Comparison of ENCODE assay signal across 9 cellular contexts in the genomic region with DNA sequence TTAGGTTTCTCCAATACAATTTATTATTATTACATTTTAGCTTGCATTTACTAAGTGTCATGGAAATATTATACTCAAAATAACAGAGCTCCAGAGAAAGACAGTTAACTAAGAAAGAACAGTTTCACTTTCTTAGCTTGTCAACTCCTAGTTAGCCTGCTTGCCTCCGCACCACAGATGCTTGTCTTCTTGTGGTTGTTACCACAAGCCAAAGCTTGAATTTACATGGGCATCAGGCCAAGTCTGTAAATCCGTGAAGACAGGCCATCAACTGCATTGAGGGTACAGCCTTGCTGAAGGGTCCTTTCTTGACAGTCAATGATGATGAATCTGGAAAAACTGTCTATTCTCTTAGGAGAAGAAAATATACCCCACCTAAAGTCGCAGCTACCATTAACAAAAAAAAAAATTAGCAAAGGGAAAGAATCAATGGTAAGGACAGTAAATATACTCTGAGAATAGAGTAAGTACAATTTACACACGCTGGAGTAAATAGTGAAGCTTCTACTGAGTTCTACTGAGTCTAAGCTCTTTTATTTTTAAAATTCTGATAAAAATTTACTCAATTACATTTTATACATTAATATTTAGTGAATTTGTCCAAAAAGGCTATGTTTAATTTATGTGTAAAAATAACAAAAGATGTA. TPM values are rescaled to one million over a fixed set of nuclear protein-coding genes. Genes with fewer than 3 reads are reported as not detected.
DNase-seq lines count a peak whose midpoint lies in the region; ATAC-seq, FAIRE-seq and TF ChIP-seq lines count a peak whose summit lies in the region.
"Had no signal": no experiment of that assay in that cellular context is flagged by ENCODE, and none has a peak within 500 bp of the region (broad histone marks: within the 10 kb centered on the region; RNA-seq: fewer than 3 reads in every experiment).

No MANE protein-coding gene starts in this region.

- no peaks in the 10 kb centered on the region for H4K20me1 ChIP-seq in mammary epithelial cell (ENCODE audit: insufficient read depth, low read length)

- H3K4me1 ChIP-seq in mammary epithelial cell (ENCODE audit: insufficient read depth, low read length) (no peaks in the 10 kb centered on the region), Caco-2 (no peaks in the 10 kb centered on the region)

- no peak overlapping the region for H3K27ac ChIP-seq in mammary epithelial cell (ENCODE audit: insufficient read depth, low read depth, low read length)
- H3K27ac ChIP-seq: neutrophil had no signal

- DNase-seq in DMS 273 (lab: John Stamatoyannopoulos, UW; ENCODE audit: unreplicated experiment) (peak; percentile 80), HTR-8/SVneo (ENCODE audit: insufficient read length, low spot score) (peak; percentile 41), T-helper 2 cell (peak in 4 of 5 experiments; percentile 22 to 90 (median 40)), mammary epithelial cell (peak; percentile 60), Caco-2 (no peak), GM10266 (ENCODE audit: extremely low spot score) (no peak)
- peak; percentile 70 for DNase-seq in stimulated activated CD4-positive, alpha-beta T cell treated with anti-CD3 and anti-CD28 coated beads, Interleukin-15, amount 100 ng/mL, for 24 hours

- H2AFZ ChIP-seq in mammary epithelial cell (ENCODE audit: low read depth, low read length): no peak overlapping the region

- no peaks in the 10 kb centered on the region for H3K79me2 ChIP-seq in mammary epithelial cell (ENCODE audit: insufficient read depth, low read length)

- H3K9ac ChIP-seq in mammary epithelial cell (ENCODE audit: insufficient read depth, low read length): no peak overlapping the region

- no peaks in the 10 kb centered on the region for H3K9me3 Mint-ChIP-seq in Caco-2 (ENCODE audit: unreplicated experiment)

- no peak overlapping the region for H3K27ac Mint-ChIP-seq in Caco-2 (ENCODE audit: unreplicated experiment)

- no peaks in the 10 kb centered on the region for H3K9me3 ChIP-seq in mammary epithelial cell (replicated peaks; ENCODE audit: insufficient read depth, low read length)
- H3K9me3 ChIP-seq in Caco-2: no peaks in the 10 kb centered on the region
- H3K9me3 ChIP-seq: neutrophil had no signal

- TF ChIP-seq CTCF in mammary epithelial cell (conservative IDR thresholded peaks at IDR 0.05 in 1 of 2, IDR thresholded peaks at IDR 0.05 in 1 of 2; ENCODE audit: extremely low read depth in 1 of 2, insufficient read depth in 1 of 2, low read depth in 1 of 2, low read length in 2 of 2) (no peak), Caco-2 (IDR thresholded peaks at IDR 0.05; ENCODE audit: insufficient read depth in 1 of 2, low read depth in 1 of 2, low read length in 1 of 2, severe bottlenecking in 1 of 2, unreplicated experiment in 1 of 2) (no peak), GM10266 (IDR thresholded peaks at IDR 0.05; ENCODE audit: control insufficient read depth, insufficient read depth, low read depth, missing control alignments) (no peak)

- peak; percentile 87 for ATAC-seq in GM19455 (IDR thresholded peaks at IDR 0.05; ENCODE audit: unreplicated experiment)

- peak; percentile 86 for FAIRE-seq in HTR-8/SVneo (lab: Jason Lieb, UNC)

- no TSS peak for BruUV-seq in mammary epithelial cell (replicated peaks; lab: Mats Ljungman, UMichigan)
- no TSS peak for BruUV-seq in Caco-2 (replicated peaks; lab: Mats Ljungman, UMichigan)

- intact Hi-C loops in mammary epithelial cell (cut with micrococcal nuclease) (no loop called here), Caco-2 (cut with micrococcal nuclease; ENCODE audit: unreplicated experiment) (no loop called here)

- H3K4me3 ChIP-seq in mammary epithelial cell (replicated peaks in 1 of 3; ENCODE audit: insufficient read depth in 1 of 3, low read depth in 2 of 3, low read length in 3 of 3) (no peak overlapping the region), Caco-2 (ENCODE audit: low read depth, low read length) (no peak overlapping the region)

- H3K27me3 ChIP-seq in mammary epithelial cell (ENCODE audit: insufficient read depth, low read length): no peaks in the 10 kb centered on the region
- H3K27me3 ChIP-seq in Caco-2 (replicated peaks; ENCODE audit: control insufficient read depth, insufficient read depth, low read length): no peaks in the 10 kb centered on the region
- H3K27me3 ChIP-seq: neutrophil had no signal

- H3K4me1 Mint-ChIP-seq in Caco-2 (ENCODE audit: low read depth, unreplicated experiment): no peaks in the 10 kb centered on the region

- POLR2A ChIA-PET in Caco-2 (lab: Charles Lee): no interaction called here

- no peaks in the 10 kb centered on the region for H3K27me3 Mint-ChIP-seq in Caco-2 (ENCODE audit: insufficient read depth, unreplicated experiment)

- no peak overlapping the region for H3K4me3 Mint-ChIP-seq in Caco-2 (ENCODE audit: unreplicated experiment)

- dilution Hi-C loops in mammary epithelial cell (cut with HindIII; ENCODE audit: low sequenced_read_pairs): no loop called here

- H3K4me2 ChIP-seq in mammary epithelial cell (ENCODE audit: insufficient read depth, low read depth, low read length): peak overlapping the region; percentile 10

- H3K36me3 ChIP-seq in mammary epithelial cell (ENCODE audit: insufficient read depth, low read length): peaks cover 8% of the 10 kb centered on the region
- no peaks in the 10 kb centered on the region for H3K36me3 ChIP-seq in Caco-2 (ENCODE audit: control insufficient read depth, insufficient read depth, low read length)

- in situ Hi-C loops in mammary epithelial cell (cut with MboI; ENCODE audit: low sequenced_read_pairs in 2 of 2): no loop called here

- CTCF ChIA-PET in mammary epithelial cell (lab: Charles Lee; ENCODE audit: low non-redundant PET): no interaction called here
- CTCF ChIA-PET in Caco-2 (lab: Charles Lee): interaction anchor here (0.8 kb wide), 1 partner anchor 226 kb away, joined by 3 read pairs; no protein-coding TSS in a partner anchor

- WGBS in mammary epithelial cell (ENCODE audit: low coverage, missing lambda C conversion rate): 42% methylated on average over 4 of the region's 4 CpGs

- peaks cover 69% of the 10 kb centered on the region for H3K36me3 Mint-ChIP-seq in Caco-2 (ENCODE audit: insufficient read depth, unreplicated experiment)

RNA-seq across cellular contexts. Expression of a gene that starts 15.6 kb away (rescaled TPM):
- 10 to 100 TPM; 39.5 to 68.7 TPM for total RNA-seq in mammary epithelial cell
- polyA plus RNA-seq in mammary epithelial cell: 59.5 TPM
- 150 TPM for polyA minus RNA-seq in mammary epithelial cell
- total RNA-seq in Caco-2 (2022): 54.3 and 58.0 TPM in 2 replicates

RNA-seq across cellular contexts. Expression of a gene that starts 33.6 kb away (rescaled TPM):
- total RNA-seq in mammary epithelial cell (10 to 100 TPM; 58.2 to 59.7 TPM), Caco-2 (2022) (103 and 110 TPM in 2 replicates)
- polyA plus RNA-seq in mammary epithelial cell: 21.2 TPM
- polyA minus RNA-seq in mammary epithelial cell: 38.5 TPM

Comparison
In these comparisons a context has a peak if more than half of its experiments do, and no peak if none do; other contexts are left out.
1. DNase-seq: peak in DMS 273 (single experiment), HTR-8/SVneo (single experiment), T-helper 2 cell (4 of 5), mammary epithelial cell (single experiment) and stimulated activated CD4-positive, alpha-beta T cell treated with anti-CD3 and anti-CD28 coated beads, Interleukin-15, amount 100 ng/mL, for 24 hours (single experiment); none in Caco-2 (0 of 2) and GM10266 (single experiment).